27 cellular contexts compared by ENCODE assay signal in the genomic region with DNA sequence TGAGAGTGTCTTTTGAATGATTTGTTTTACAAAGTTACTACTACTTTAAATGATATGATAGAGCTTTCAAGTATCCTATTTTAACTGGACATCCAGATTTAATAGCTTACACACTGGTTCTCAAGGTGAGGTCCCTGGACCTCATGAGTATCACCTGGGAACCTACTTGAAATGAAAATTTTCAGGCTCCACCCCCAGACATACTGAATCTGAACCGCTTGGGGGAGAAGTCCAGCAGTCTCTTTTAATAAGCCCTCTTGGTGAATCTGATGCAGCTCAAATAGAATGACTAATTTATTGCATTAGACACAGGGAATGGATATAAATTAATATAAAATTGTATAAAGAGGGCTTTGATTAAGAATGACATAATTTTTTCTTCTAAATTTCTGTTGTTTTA. TPM values are rescaled to one million over a fixed set of nuclear protein-coding genes. Genes with fewer than 3 reads are reported as not detected.
"Had no signal": no experiment of that assay in that cellular context is flagged by ENCODE, and none has a peak within 500 bp of the region (broad histone marks: within the 10 kb centered on the region; RNA-seq: fewer than 3 reads in every experiment).

No MANE protein-coding gene starts in this region.

- ATAC-seq: activated CD4-positive, CD25-positive, alpha-beta regulatory T cell treated with anti-CD3 and anti-CD28 coated beads, Interleukin-2, amount 50 U/mL, for 24 hours; activated CD8-positive, alpha-beta T cell treated with anti-CD3 and anti-CD28 coated beads, Interleukin-2, amount 10 ng/mL, durations not matched to agents 7 days and 5 days had no signal

- H3K27ac ChIP-seq: SK-N-MC, WERI-Rb-1 had no signal

- H3K4me3 ChIP-seq: SK-N-MC had no signal

- H3K27ac Mint-ChIP-seq: activated CD8-positive, alpha-beta T cell treated with anti-CD3 and anti-CD28 coated beads, Interleukin-2, amount 10 ng/mL, durations not matched to agents 7 days and 5 days; activated naive CD4-positive, alpha-beta T cell treated with anti-CD3 and anti-CD28 coated beads, Interleukin-2, amount 50 U/mL, for 24 hours; activated T-cell treated with anti-CD3 and anti-CD28 coated beads, Interleukin-2, amount 50 U/mL, for 24 hours; activated T-helper 1 cell treated with anti-CD3 and anti-CD28 coated beads, Interleukin-12 subunit alpha, Interleukin-12 subunit beta, Interleukin-2, Interleukin-4 antibody, amounts not matched to agents 30 ng/mL and 10 ng/mL and 1 ng/mL, durations not matched to agents 14 hours and 24 hours and 36 hours had no signal

- H3K27me3 Mint-ChIP-seq: activated naive CD4-positive, alpha-beta T cell treated with anti-CD3 and anti-CD28 coated beads, Interleukin-2, amount 50 U/mL, for 24 hours; activated T-cell treated with anti-CD3 and anti-CD28 coated beads, Interleukin-2, amount 50 U/mL, for 24 hours; central memory CD8-positive, alpha-beta T cell had no signal

- H3K4me1 Mint-ChIP-seq: activated naive CD4-positive, alpha-beta T cell treated with anti-CD3 and anti-CD28 coated beads, Interleukin-2, amount 50 U/mL, for 24 hours; central memory CD8-positive, alpha-beta T cell had no signal

- H3K36me3 ChIP-seq: WERI-Rb-1 had no signal

- DNase-seq: activated CD4-positive, alpha-beta T cell treated with anti-CD3 and anti-CD28 coated beads for 4 hours; activated CD8-positive, alpha-beta T cell treated with anti-CD3 and anti-CD28 coated beads, Interleukin-2, amount 10 ng/mL, durations not matched to agents 7 days and 5 days; activated effector memory CD4-positive, alpha-beta T cell treated with Interleukin-2 at 50 U/mL for 16 hours; activated naive CD4-positive, alpha-beta T cell; activated T-cell treated with anti-CD3 and anti-CD28 coated beads, Interleukin-2, amount 50 U/mL, for 24 hours; aorta; NCI-H1092; NCI-H1417; NCI-H1930; NCI-H2107; NCI-H2171 treated with DMSO at 0.1 percent for 48 hours; NCI-H226; NCI-H82; OCI-M1; SIG-M5; T-helper 1 cell; WERI-Rb-1 had no signal

- H3K4me3 Mint-ChIP-seq: activated CD8-positive, alpha-beta T cell treated with anti-CD3 and anti-CD28 coated beads, Interleukin-2, amount 10 ng/mL, durations not matched to agents 7 days and 5 days; activated naive CD4-positive, alpha-beta T cell treated with anti-CD3 and anti-CD28 coated beads, Interleukin-2, amount 50 U/mL, for 24 hours; activated T-cell treated with anti-CD3 and anti-CD28 coated beads, Interleukin-2, amount 50 U/mL, for 24 hours; activated T-helper 1 cell treated with anti-CD3 and anti-CD28 coated beads, Interleukin-12 subunit alpha, Interleukin-12 subunit beta, Interleukin-2, Interleukin-4 antibody, amounts not matched to agents 30 ng/mL and 10 ng/mL and 1 ng/mL, durations not matched to agents 14 hours and 24 hours and 36 hours; central memory CD8-positive, alpha-beta T cell had no signal

- FAIRE-seq: RCC 7860 had no signal

- H3K9me3 Mint-ChIP-seq: activated naive CD4-positive, alpha-beta T cell treated with anti-CD3 and anti-CD28 coated beads, Interleukin-2, amount 50 U/mL, for 24 hours; activated T-helper 1 cell treated with anti-CD3 and anti-CD28 coated beads, Interleukin-12 subunit alpha, Interleukin-12 subunit beta, Interleukin-2, Interleukin-4 antibody, amounts not matched to agents 30 ng/mL and 10 ng/mL and 1 ng/mL, durations not matched to agents 14 hours and 24 hours and 36 hours had no signal

- H3K36me3 Mint-ChIP-seq: activated naive CD4-positive, alpha-beta T cell treated with anti-CD3 and anti-CD28 coated beads, Interleukin-2, amount 50 U/mL, for 24 hours had no signal

RNA-seq across cellular contexts. Expression of gene SLITRK3, which starts 29.4 kb away (rescaled TPM):
- total RNA-seq: activated CD8-positive, alpha-beta T cell treated with anti-CD3 and anti-CD28 coated beads, Interleukin-2, amount 10 ng/mL, durations not matched to agents 7 days and 5 days; activated T-helper 1 cell treated with anti-CD3 and anti-CD28 coated beads, Interleukin-12 subunit alpha, Interleukin-12 subunit beta, Interleukin-2, Interleukin-4 antibody, amounts not matched to agents 30 ng/mL and 10 ng/mL and 1 ng/mL, durations not matched to agents 14 hours and 24 hours and 36 hours; LHCN-M2; MCF 10A; NCI-H460; T-helper 2 cell treated with Interferon-gamma antibody and Interleukin-4, amounts not matched to agents 100 ng/mL and 5 ng/mL, for 36 hours had no signal
